ENCODE assay signal across 8 cellular contexts in genomic region chr6:12150812-12151432, GRCh38.
DNase-seq lines count a peak whose midpoint lies in the region; ATAC-seq and TF ChIP-seq lines count a peak whose summit lies in the region.

No MANE protein-coding gene starts in this region.

- DNase-seq in CD8-positive, alpha-beta T cell: peak in 6 of 7 experiments; percentile 11 to 61 (median 45)
- DNase-seq in Jurkat, Clone E6-1 (ENCODE audit: low read depth, low spot score): peak; percentile 26
- DNase-seq in activated T-cell treated with anti-CD3 and anti-CD28 coated beads for 4 hours: peak; percentile 11
- peak in 2 of 3 donors; percentile 1 to 6 for DNase-seq in immature natural killer cell
- peak in 27 of 49 donors; percentile 14 to 60 (median 32) for DNase-seq in substantia nigra (lab: John Stamatoyannopoulos, UW)
- no peak for DNase-seq in NCI-H2107 (lab: John Stamatoyannopoulos, UW)

- H3K36me3 Mint-ChIP-seq in CD8-positive, alpha-beta T cell: peaks cover 19% of the 10 kb centered on the region
- H3K36me3 Mint-ChIP-seq in immature natural killer cell: no peaks in the 10 kb centered on the region

- H3K36me3 ChIP-seq in CD8-positive, alpha-beta T cell (ENCODE audit: insufficient read depth, low read length): no peaks in the 10 kb centered on the region

- no peaks in the 10 kb centered on the region for H3K4me1 ChIP-seq in CD8-positive, alpha-beta T cell (ENCODE audit: insufficient read depth, low read length)

- no peaks in the 10 kb centered on the region for H3K4me1 Mint-ChIP-seq in CD8-positive, alpha-beta T cell (ENCODE audit: low read depth)
- H3K4me1 Mint-ChIP-seq in immature natural killer cell: no peaks in the 10 kb centered on the region

- peak; percentile 60 for TF ChIP-seq CTCF in CD8-positive, alpha-beta T cell (IDR thresholded peaks at IDR 0.05)

- H3K27me3 ChIP-seq in CD8-positive, alpha-beta T cell (ENCODE audit: insufficient read depth, low read length): no peaks in the 10 kb centered on the region

- ATAC-seq in CD8-positive, alpha-beta T cell: peak; percentile 73
- ATAC-seq in GM18517 (IDR thresholded peaks at IDR 0.05; ENCODE audit: unreplicated experiment) (no peak), GM18498 (IDR thresholded peaks at IDR 0.05; ENCODE audit: unreplicated experiment) (no peak)

- H3K4me3 ChIP-seq in CD8-positive, alpha-beta T cell (ENCODE audit: low read depth, low read length): no peak overlapping the region
- H3K4me3 ChIP-seq in Jurkat, Clone E6-1 (ENCODE audit: low read length): no peak overlapping the region

- POLR2A ChIA-PET in CD8-positive, alpha-beta T cell (lab: Charles Lee): no interaction called here

- H3K4me3 Mint-ChIP-seq in CD8-positive, alpha-beta T cell: no peak overlapping the region
- H3K4me3 Mint-ChIP-seq in immature natural killer cell: no peak overlapping the region

- no peaks in the 10 kb centered on the region for H3K9me3 Mint-ChIP-seq in CD8-positive, alpha-beta T cell
- H3K9me3 Mint-ChIP-seq in immature natural killer cell: no peaks in the 10 kb centered on the region

- intact Hi-C loops in CD8-positive, alpha-beta T cell (cut with DNase I, micrococcal nuclease): loop anchor here (1.0 to 10.0 kb wide), 6 partner anchors 83 to 496 kb away; no protein-coding TSS in a partner anchor

- H3K27me3 Mint-ChIP-seq in CD8-positive, alpha-beta T cell (ENCODE audit: low read depth): no peaks in the 10 kb centered on the region
- peaks cover 0 to 1% (median 0%) of the 10 kb centered on the region in 3 donors for H3K27me3 Mint-ChIP-seq in immature natural killer cell (ENCODE audit: low read depth in 3 of 3)

- H3K27ac ChIP-seq in CD8-positive, alpha-beta T cell (ENCODE audit: low read depth, low read length): no peak overlapping the region
- peak overlapping the region; percentile 80 for H3K27ac ChIP-seq in substantia nigra (ENCODE audit: low read depth, low read length, poor library complexity, severe bottlenecking)

- CTCF ChIA-PET in CD8-positive, alpha-beta T cell (lab: Charles Lee): interaction anchor here (1.0 to 1.5 kb wide), 2 partner anchors 82 to 495 kb away, joined by 3 to 4 read pairs; no protein-coding TSS in a partner anchor

- H3K9me3 ChIP-seq in CD8-positive, alpha-beta T cell (ENCODE audit: low read length): no peaks in the 10 kb centered on the region

- H3K27ac Mint-ChIP-seq in CD8-positive, alpha-beta T cell: no peak overlapping the region
- H3K27ac Mint-ChIP-seq in immature natural killer cell: no peak overlapping the region
